In the genomic region with DNA sequence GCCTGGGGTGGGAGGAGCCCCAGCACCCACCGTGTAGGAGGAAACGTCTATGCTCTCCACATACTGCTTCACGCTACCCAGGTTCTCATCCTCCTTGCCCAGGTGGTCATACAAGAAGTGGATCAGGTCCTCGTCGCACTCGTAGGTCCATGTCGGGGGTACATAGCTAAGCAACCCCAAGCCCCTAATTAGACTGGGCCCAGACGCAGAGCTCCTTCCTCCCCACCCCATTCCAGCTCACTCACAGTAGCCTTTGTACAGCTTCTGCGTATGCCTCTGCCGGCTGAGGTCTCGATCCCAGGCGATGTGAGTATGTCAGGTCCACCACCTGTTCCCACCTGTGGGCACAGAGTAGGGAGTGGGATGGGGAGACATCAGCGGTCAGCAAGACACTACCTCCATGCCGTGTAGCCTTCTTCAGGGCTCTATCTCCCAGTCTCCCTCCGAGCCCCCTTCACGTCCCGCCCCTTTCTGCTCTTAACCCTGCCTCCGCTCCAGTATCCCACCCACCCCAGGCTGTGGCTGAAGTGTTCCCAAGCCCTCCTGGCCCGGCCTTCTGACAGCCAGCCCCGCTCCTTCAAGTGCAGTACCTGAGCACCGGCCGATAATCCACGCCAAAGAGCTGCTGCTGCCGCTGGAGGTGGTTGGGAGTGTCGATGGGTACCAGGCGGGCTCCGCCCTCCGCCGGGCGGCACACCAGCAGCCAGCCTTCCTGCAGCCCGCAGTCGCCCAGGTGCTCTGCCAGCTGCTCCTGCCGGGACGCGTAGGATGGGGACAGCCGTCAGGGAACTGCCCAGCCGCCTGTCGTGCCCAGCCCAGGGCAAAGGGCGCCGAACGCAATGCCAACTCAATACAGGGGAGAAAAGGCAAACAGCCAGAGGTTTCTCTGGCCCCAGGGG, we compare ENCODE assay signal across 8 cellular contexts. TPM values are rescaled to one million over a fixed set of nuclear protein-coding genes. Genes with fewer than 3 reads are reported as not detected.
DNase-seq lines count a peak whose midpoint lies in the region; ATAC-seq and TF ChIP-seq lines count a peak whose summit lies in the region.

No MANE protein-coding gene starts in this region.

- peaks cover 12 to 15% of the 10 kb centered on the region in 2 donors for H3K4me1 ChIP-seq in neuronal stem cell (ENCODE audit: control insufficient read depth in 2 of 2, insufficient read depth in 1 of 2, low read depth in 1 of 2, low read length in 2 of 2)

- no peak overlapping the region for H3K27ac ChIP-seq in neuronal stem cell (replicated peaks; ENCODE audit: low read length)

- no peak overlapping the region for H4K91ac ChIP-seq in neuronal stem cell (ENCODE audit: low read depth, low read length, poor library complexity)

- no peak for TF ChIP-seq CTCF in fibroblast of pulmonary artery (IDR thresholded peaks at IDR 0.05; ENCODE audit: low read length, missing control alignments)

- peaks cover 2% of the 10 kb centered on the region for H3K79me1 ChIP-seq in neuronal stem cell (ENCODE audit: low read depth, low read length)

- H3K27me3 ChIP-seq in MG63 = no peaks in the 10 kb centered on the region
- no peaks in the 10 kb centered on the region for H3K27me3 ChIP-seq in neuronal stem cell (ENCODE audit: control insufficient read depth in 3 of 3, insufficient read depth in 3 of 3, low read depth in 1 of 3, low read length in 3 of 3)

- peak overlapping the region; percentile 84 for H2AFZ ChIP-seq in neuronal stem cell (ENCODE audit: low read length)

- H4K8ac ChIP-seq in neuronal stem cell (ENCODE audit: low read depth, low read length) = no peak overlapping the region

- peak; percentile 90 for DNase-seq in DMS53 (lab: John Stamatoyannopoulos, UW)
- peak; percentile 28 for DNase-seq in MG63
- peak; percentile 29 to 42 for DNase-seq in activated CD4-positive, alpha-beta T cell treated with anti-CD3 and anti-CD28 coated beads, Interleukin-2, amount 50 U/mL, for 48 hours
- no peak for DNase-seq in fibroblast of pulmonary artery (ENCODE audit: low read depth)
- peak; percentile 8 for DNase-seq in neuronal stem cell (ENCODE audit: low spot score)

- peak overlapping the region; percentile 23 for H2AK5ac ChIP-seq in neuronal stem cell (ENCODE audit: low read depth, low read length)

- ATAC-seq in HG02870 (IDR thresholded peaks at IDR 0.05; ENCODE audit: unreplicated experiment) = no peak
- ATAC-seq in GM18517 (IDR thresholded peaks at IDR 0.05; ENCODE audit: unreplicated experiment) = no peak
- ATAC-seq in GM18873 (IDR thresholded peaks at IDR 0.05; ENCODE audit: low FRiP score, unreplicated experiment) = no peak

- H3K14ac ChIP-seq in neuronal stem cell (ENCODE audit: low read length) = no peak overlapping the region

- H2BK120ac ChIP-seq in neuronal stem cell (ENCODE audit: low read depth, low read length) = no peak overlapping the region

- peak overlapping the region; percentile 12 for H3K23ac ChIP-seq in neuronal stem cell (ENCODE audit: low read depth, low read length, poor library complexity)

- H3K9me3 ChIP-seq in MG63 (no peaks in the 10 kb centered on the region), neuronal stem cell (replicated peaks in 1 of 2; ENCODE audit: control insufficient read depth in 2 of 2, insufficient read depth in 1 of 2, low read depth in 1 of 2, low read length in 2 of 2) (no peaks in the 10 kb centered on the region)

- H2BK15ac ChIP-seq in neuronal stem cell (ENCODE audit: low read length) = no peak overlapping the region

- no peak overlapping the region for H3K4ac ChIP-seq in neuronal stem cell (ENCODE audit: low read length)

- peaks cover 24% of the 10 kb centered on the region for H3K36me3 ChIP-seq in MG63
- peaks cover 19 to 58% of the 10 kb centered on the region in 2 donors for H3K36me3 ChIP-seq in neuronal stem cell (replicated peaks in 1 of 2; ENCODE audit: control insufficient read depth in 2 of 2, insufficient read depth in 2 of 2, low read length in 2 of 2)

- no CpG with 5 or more reads among the region's 41 CpGs for WGBS in neuronal stem cell (ENCODE audit: extremely low coverage in 2 of 2, insufficient read length in 2 of 2, insufficient replicate concordance in 1 of 2), 2 donors

- peak overlapping the region; percentile 71 for H3K9ac ChIP-seq in neuronal stem cell (ENCODE audit: low read depth, low read length, poor library complexity)

- H2BK12ac ChIP-seq in neuronal stem cell (ENCODE audit: low read length) = no peak overlapping the region

- H3K4me2 ChIP-seq in neuronal stem cell (ENCODE audit: insufficient read depth, low read length, poor library complexity, severe bottlenecking) = peak overlapping the region; percentile 97

- no peak overlapping the region for H3K18ac ChIP-seq in neuronal stem cell (ENCODE audit: low read length)

- H3K4me3 ChIP-seq in MG63 (peak overlapping the region; percentile 93), fibroblast of pulmonary artery (replicated peaks; ENCODE audit: low read depth, low read length) (peak overlapping the region; percentile 88), neuronal stem cell (ENCODE audit: low read length in 2 of 2) (peak overlapping the region; percentile 71 to 94)

- H2BK5ac ChIP-seq in neuronal stem cell (ENCODE audit: low read length) = no peak overlapping the region

RNA-seq across cellular contexts. Expression of a gene that starts 0.9 kb away (rescaled TPM):
- 5.2 and 9.2 TPM in 2 replicates for total RNA-seq in MG63 (2014; rRNA removed; shearing (Covaris generic); ENCODE audit: low replicate concordance)
- 14.3 TPM for polyA plus RNA-seq in neuronal stem cell (2013, experiment 1 of 2)
- 14.3 TPM for polyA plus RNA-seq in neuronal stem cell (2013, experiment 2 of 2)

RNA-seq across cellular contexts. Expression of a gene that starts 1.8 kb away (rescaled TPM):
- total RNA-seq in MG63 (2014; rRNA removed; shearing (Covaris generic); ENCODE audit: low replicate concordance) = 99.8 and 133 TPM in 2 replicates
- 53.9 TPM for polyA plus RNA-seq in neuronal stem cell (2013, experiment 1 of 2)
- polyA plus RNA-seq in neuronal stem cell (2013, experiment 2 of 2) = 50.6 TPM

RNA-seq across cellular contexts. Expression of a gene that starts 23.8 kb away (rescaled TPM):
- 81.1 and 101 TPM in 2 replicates for total RNA-seq in MG63 (2014; rRNA removed; shearing (Covaris generic); ENCODE audit: low replicate concordance)
- 23.1 TPM for polyA plus RNA-seq in neuronal stem cell (2013, experiment 1 of 2)
- 24.6 TPM for polyA plus RNA-seq in neuronal stem cell (2013, experiment 2 of 2)
